In the genomic region with DNA sequence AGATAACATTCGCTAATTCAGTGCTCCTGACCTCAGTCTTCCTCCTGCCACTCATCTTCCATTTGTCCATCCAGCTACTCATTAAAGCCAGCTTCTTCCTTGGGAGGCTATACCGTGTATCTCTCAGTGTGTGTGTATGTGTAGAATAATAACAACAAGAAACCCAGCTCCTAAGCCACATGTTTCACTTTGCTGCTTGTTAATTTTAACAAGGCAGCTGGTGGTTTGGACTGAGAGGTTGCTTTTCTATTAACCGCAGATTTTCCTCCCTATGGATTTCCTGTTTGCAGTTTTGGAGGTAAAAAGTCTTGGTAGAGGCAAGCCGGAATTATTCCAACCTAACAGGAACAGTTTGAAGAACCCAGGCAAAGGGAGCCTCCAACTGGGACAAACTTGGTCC, we compare ENCODE assay signal across 34 cellular contexts.
"Had no signal": no experiment of that assay in that cellular context is flagged by ENCODE, and none has a peak within 500 bp of the region (broad histone marks: within the 10 kb centered on the region; RNA-seq: fewer than 3 reads in every experiment).

No MANE protein-coding gene starts in this region.

- H3K27ac Mint-ChIP-seq: activated CD4-positive, alpha-beta T cell treated with anti-CD3 and anti-CD28 coated beads, Interleukin-2, amount 10 ng/mL, durations not matched to agents 24 days and 14 days; activated CD8-positive, alpha-beta T cell treated with anti-CD3 and anti-CD28 coated beads for 36 hours; activated naive CD4-positive, alpha-beta T cell treated with anti-CD3 and anti-CD28 coated beads, Interleukin-2, amount 50 U/mL, for 24 hours; activated naive CD8-positive, alpha-beta T cell treated with anti-CD3 and anti-CD28 coated beads, Interleukin-2, amount 10 ng/mL, durations not matched to agents 7 days and 5 days; activated T-cell treated with anti-CD3 and anti-CD28 coated beads, Interleukin-2, amount 50 U/mL, for 72 hours; activated T-helper 17 cell treated with anti-CD3 and anti-CD28 coated beads, Interleukin-2, amount 50 U/mL, for 72 hours; T-helper 1 cell treated with Interleukin-12 subunit alpha and Interleukin-12 subunit beta and Interleukin-4 antibody, amounts not matched to agents 30 μg/mL and 1 μg/mL, for 36 hours; T-helper 2 cell treated with Interferon-gamma antibody and Interleukin-4, amounts not matched to agents 5 μg/mL and 100 μg/mL, for 36 hours had no signal

- H3K9me3 Mint-ChIP-seq: activated CD4-positive, alpha-beta T cell treated with anti-CD3 and anti-CD28 coated beads, Interleukin-2, amount 10 ng/mL, durations not matched to agents 24 days and 14 days; activated CD8-positive, alpha-beta T cell treated with anti-CD3 and anti-CD28 coated beads for 36 hours; activated naive CD4-positive, alpha-beta T cell treated with anti-CD3 and anti-CD28 coated beads, Interleukin-2, amount 50 U/mL, for 24 hours; activated naive CD8-positive, alpha-beta T cell treated with anti-CD3 and anti-CD28 coated beads, Interleukin-2, amount 10 ng/mL, durations not matched to agents 7 days and 5 days; activated T-cell treated with anti-CD3 and anti-CD28 coated beads, Interleukin-2, amount 50 U/mL, for 72 hours; activated T-helper 17 cell treated with anti-CD3 and anti-CD28 coated beads, Interleukin-2, amount 50 U/mL, for 72 hours; T-helper 1 cell treated with Interleukin-12 subunit alpha and Interleukin-12 subunit beta and Interleukin-4 antibody, amounts not matched to agents 30 μg/mL and 1 μg/mL, for 36 hours; T-helper 2 cell treated with Interferon-gamma antibody and Interleukin-4, amounts not matched to agents 5 μg/mL and 100 μg/mL, for 36 hours had no signal

- H3K27me3 Mint-ChIP-seq: activated CD8-positive, alpha-beta T cell treated with anti-CD3 and anti-CD28 coated beads for 36 hours; activated naive CD4-positive, alpha-beta T cell treated with anti-CD3 and anti-CD28 coated beads, Interleukin-2, amount 50 U/mL, for 24 hours; activated naive CD8-positive, alpha-beta T cell treated with anti-CD3 and anti-CD28 coated beads, Interleukin-2, amount 10 ng/mL, durations not matched to agents 7 days and 5 days; activated T-helper 17 cell treated with anti-CD3 and anti-CD28 coated beads, Interleukin-2, amount 50 U/mL, for 72 hours had no signal

- H3K27ac ChIP-seq: body of pancreas, breast epithelium, SJCRH30, SK-N-MC had no signal

- H3K4me1 ChIP-seq: body of pancreas, breast epithelium, SJCRH30 had no signal

- H3K36me3 ChIP-seq: ascending aorta, breast epithelium, MG63, SJCRH30 had no signal

- H3K4me3 ChIP-seq: ascending aorta, body of pancreas, breast epithelium, MG63, SJCRH30, SK-N-MC had no signal

- H3K4me1 Mint-ChIP-seq: activated CD4-positive, alpha-beta T cell treated with anti-CD3 and anti-CD28 coated beads, Interleukin-2, amount 10 ng/mL, durations not matched to agents 24 days and 14 days; activated naive CD4-positive, alpha-beta T cell treated with anti-CD3 and anti-CD28 coated beads, Interleukin-2, amount 50 U/mL, for 24 hours; activated naive CD8-positive, alpha-beta T cell treated with anti-CD3 and anti-CD28 coated beads, Interleukin-2, amount 10 ng/mL, durations not matched to agents 7 days and 5 days; activated T-helper 17 cell treated with anti-CD3 and anti-CD28 coated beads, Interleukin-2, amount 50 U/mL, for 72 hours had no signal

- H3K4me3 Mint-ChIP-seq: activated CD4-positive, alpha-beta T cell treated with anti-CD3 and anti-CD28 coated beads, Interleukin-2, amount 10 ng/mL, durations not matched to agents 24 days and 14 days; activated CD8-positive, alpha-beta T cell treated with anti-CD3 and anti-CD28 coated beads for 36 hours; activated naive CD4-positive, alpha-beta T cell treated with anti-CD3 and anti-CD28 coated beads, Interleukin-2, amount 50 U/mL, for 24 hours; activated naive CD8-positive, alpha-beta T cell treated with anti-CD3 and anti-CD28 coated beads, Interleukin-2, amount 10 ng/mL, durations not matched to agents 7 days and 5 days; activated T-cell treated with anti-CD3 and anti-CD28 coated beads, Interleukin-2, amount 50 U/mL, for 72 hours; activated T-helper 17 cell treated with anti-CD3 and anti-CD28 coated beads, Interleukin-2, amount 50 U/mL, for 72 hours; T-helper 1 cell treated with Interleukin-12 subunit alpha and Interleukin-12 subunit beta and Interleukin-4 antibody, amounts not matched to agents 30 μg/mL and 1 μg/mL, for 36 hours; T-helper 2 cell treated with Interferon-gamma antibody and Interleukin-4, amounts not matched to agents 5 μg/mL and 100 μg/mL, for 36 hours had no signal

- DNase-seq: activated CD4-positive, alpha-beta T cell treated with anti-CD3 and anti-CD28 coated beads, Interleukin-2, amount 10 ng/mL, durations not matched to agents 24 days and 14 days; activated CD4-positive, alpha-beta T cell treated with anti-CD3 and anti-CD28 coated beads, Interleukin-2, amount 50 U/mL, for 4 hours; activated CD8-positive, alpha-beta T cell treated with anti-CD3 and anti-CD28 coated beads for 36 hours; activated gamma-delta T cell; activated naive CD4-positive, alpha-beta T cell treated with Interleukin-2 at 50 U/mL for 16 hours; activated naive CD8-positive, alpha-beta T cell treated with anti-CD3 and anti-CD28 coated beads, Interleukin-2, amount 10 ng/mL, durations not matched to agents 7 days and 5 days; activated T-cell treated with anti-CD3 and anti-CD28 coated beads, Interleukin-2, amount 50 U/mL, for 1 hour; activated T-cell treated with anti-CD3 and anti-CD28 coated beads, Interleukin-2, amount 50 U/mL, for 72 hours; amygdala; body of pancreas; Karpas-422; KBM-7; MG63; NCI-H1092; NCI-H1417; NCI-H146; NCI-H187; NCI-H2081; NCI-H226; NCI-H446 treated with DMSO at 0.1 percent for 48 hours; NCI-H524; NCI-H69; NCI-H82; SHP77; SJCRH30 had no signal

- H3K27me3 ChIP-seq: ascending aorta, body of pancreas, breast epithelium, MG63, SJCRH30 had no signal

- FAIRE-seq: TTC549 had no signal

- H3K9me3 ChIP-seq: ascending aorta, body of pancreas, breast epithelium, MG63, SJCRH30 had no signal

- H3K36me3 Mint-ChIP-seq: activated naive CD4-positive, alpha-beta T cell treated with anti-CD3 and anti-CD28 coated beads, Interleukin-2, amount 50 U/mL, for 24 hours; activated naive CD8-positive, alpha-beta T cell treated with anti-CD3 and anti-CD28 coated beads, Interleukin-2, amount 10 ng/mL, durations not matched to agents 7 days and 5 days had no signal

- ATAC-seq: activated CD8-positive, alpha-beta T cell treated with anti-CD3 and anti-CD28 coated beads for 36 hours; activated T-cell treated with anti-CD3 and anti-CD28 coated beads, Interleukin-2, amount 50 U/mL, for 72 hours; activated T-helper 17 cell treated with anti-CD3 and anti-CD28 coated beads, Interleukin-2, amount 50 U/mL, for 72 hours; body of pancreas; Panc1 had no signal
